ENCODE assay signal across 24 cellular contexts in genomic region chr20:11907621-11908020, GRCh38.
A peak's percentile ranks its signal among the peaks of the same experiment; 100 is the strongest.
DNase-seq lines count a peak whose midpoint lies in the region; ATAC-seq and TF ChIP-seq lines count a peak whose summit lies in the region.
"Had no signal": no experiment of that assay in that cellular context is flagged by ENCODE, and none has a peak within 500 bp of the region (broad histone marks: within the 10 kb centered on the region; RNA-seq: fewer than 3 reads in every experiment).

No MANE protein-coding gene starts in this region.

- peak; percentile 15 for DNase-seq in NCI-H146 (lab: John Stamatoyannopoulos, UW)
- no peak for DNase-seq in NCI-H146 treated with DMSO at 0.1 percent for 48 hours (lab: John Stamatoyannopoulos, UW; ENCODE audit: unreplicated experiment)
- peak; percentile 68 for DNase-seq in RWPE1 (ENCODE audit: low spot score)
- peak; percentile 43 for DNase-seq in glomerular visceral epithelial cell (ENCODE audit: extremely low spot score)
- DNase-seq in iPS-NIHi11 (ENCODE audit: low spot score), result no peak
- DNase-seq: 8988T; activated CD4-positive, alpha-beta T cell treated with anti-CD3 and anti-CD28 coated beads for 36 hours; activated naive CD4-positive, alpha-beta T cell treated with anti-CD3 and anti-CD28 coated beads, Interleukin-2, amount 10 ng/mL, durations not matched to agents 7 days and 5 days; activated T-cell treated with anti-CD3 and anti-CD28 coated beads, Interleukin-2, amount 50 U/mL, for 72 hours; anterior cingulate cortex; Calu3; head of caudate nucleus; NCI-H1092; NCI-H2081 treated with DMSO at 0.1 percent for 48 hours; NCI-H524; stimulated activated CD4-positive, alpha-beta T cell treated with anti-CD3 and anti-CD28 coated beads, Interleukin-4, amount 100 ng/mL, for 1 hour; stimulated activated naive CD8-positive, alpha-beta T cell treated with anti-CD3 and anti-CD28 coated beads, Interleukin-15, Interleukin-2, amounts not matched to agents 100 U/mL and 50 U/mL, for 24 hours; SW 1271 had no signal

- no peak for TF ChIP-seq CTCF in RWPE1 (conservative IDR thresholded peaks at IDR 0.05; ENCODE audit: low read depth)

- CTCF ChIA-PET in RWPE1 (lab: Yijun Ruan, JAX), result no interaction called here

- POLR2A ChIA-PET in RWPE1 (lab: Yijun Ruan, JAX; ENCODE audit: low non-redundant PET), result no interaction called here

- ATAC-seq in GM18870 (IDR thresholded peaks at IDR 0.05; ENCODE audit: unreplicated experiment) (no peak), GM21526 (IDR thresholded peaks at IDR 0.05; ENCODE audit: low FRiP score, unreplicated experiment) (no peak), GM19467 (IDR thresholded peaks at IDR 0.05; ENCODE audit: unreplicated experiment) (no peak)
- ATAC-seq: activated CD4-positive, alpha-beta T cell treated with anti-CD3 and anti-CD28 coated beads for 36 hours; activated T-cell treated with anti-CD3 and anti-CD28 coated beads, Interleukin-2, amount 50 U/mL, for 72 hours; Right ventricle myocardium inferior; stimulated activated naive CD8-positive, alpha-beta T cell treated with anti-CD3 and anti-CD28 coated beads, Interleukin-15, Interleukin-2, amounts not matched to agents 100 U/mL and 50 U/mL, for 24 hours had no signal

- H3K27ac ChIP-seq in RWPE1, result no peak overlapping the region
- H3K27ac ChIP-seq: BLaER1 treated with 17β-estradiol and CSF1 and Interleukin-3, amounts not matched to agents 10 nM and 100 nM; neutrophil had no signal

Comparison
In these comparisons a context has a peak if more than half of its experiments do, and no peak if none do; other contexts are left out.
1. DNase-seq: peak in NCI-H146 (single experiment), RWPE1 (single experiment) and glomerular visceral epithelial cell (single experiment); none in NCI-H146 treated with DMSO at 0.1 percent for 48 hours (single experiment) and iPS-NIHi11 (single experiment).